1 cellular context compared by ENCODE assay signal in the genomic region with DNA sequence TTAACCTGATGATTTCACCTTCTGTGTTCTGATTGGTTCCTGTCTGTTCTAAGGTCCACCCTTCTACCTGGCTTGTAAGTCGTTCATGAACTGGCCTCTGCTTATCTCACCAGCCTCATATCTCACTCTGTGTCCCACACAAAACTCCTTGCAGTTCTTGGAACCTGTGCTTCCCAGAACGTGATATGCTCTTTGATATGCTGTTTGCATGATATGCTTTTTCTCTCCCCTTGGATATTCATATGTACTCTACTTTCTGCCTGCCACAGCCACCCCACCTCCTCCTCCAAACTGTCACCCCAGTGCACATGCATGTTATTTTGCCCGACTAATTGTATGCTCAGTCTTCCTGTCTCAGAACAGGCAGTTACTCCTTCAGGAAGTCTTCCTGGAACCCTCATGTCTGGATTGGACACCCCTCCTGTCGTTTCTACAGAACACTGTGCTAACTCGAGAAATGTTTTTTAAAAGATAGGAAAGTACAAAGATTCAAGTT.
TF ChIP-seq lines count a peak whose summit lies in the region.

No MANE protein-coding gene starts in this region.

TF ChIP-seq in HepG2, 621 proteins besides CTCF, POLR2A, EP300 and RAD21:
- TF ChIP-seq ZNF292 (CRISPR knock-in tag; IDR thresholded peaks at IDR 0.05; ENCODE audit: borderline replicate concordance, low read depth): no peak
- no peak for TF ChIP-seq SOX13 (IDR thresholded peaks at IDR 0.05)
- no peak for TF ChIP-seq SOX13 (CRISPR knock-in tag; conservative IDR thresholded peaks at IDR 0.05 in 1 of 2, IDR thresholded peaks at IDR 0.05 in 1 of 2)
